In the genomic region with DNA sequence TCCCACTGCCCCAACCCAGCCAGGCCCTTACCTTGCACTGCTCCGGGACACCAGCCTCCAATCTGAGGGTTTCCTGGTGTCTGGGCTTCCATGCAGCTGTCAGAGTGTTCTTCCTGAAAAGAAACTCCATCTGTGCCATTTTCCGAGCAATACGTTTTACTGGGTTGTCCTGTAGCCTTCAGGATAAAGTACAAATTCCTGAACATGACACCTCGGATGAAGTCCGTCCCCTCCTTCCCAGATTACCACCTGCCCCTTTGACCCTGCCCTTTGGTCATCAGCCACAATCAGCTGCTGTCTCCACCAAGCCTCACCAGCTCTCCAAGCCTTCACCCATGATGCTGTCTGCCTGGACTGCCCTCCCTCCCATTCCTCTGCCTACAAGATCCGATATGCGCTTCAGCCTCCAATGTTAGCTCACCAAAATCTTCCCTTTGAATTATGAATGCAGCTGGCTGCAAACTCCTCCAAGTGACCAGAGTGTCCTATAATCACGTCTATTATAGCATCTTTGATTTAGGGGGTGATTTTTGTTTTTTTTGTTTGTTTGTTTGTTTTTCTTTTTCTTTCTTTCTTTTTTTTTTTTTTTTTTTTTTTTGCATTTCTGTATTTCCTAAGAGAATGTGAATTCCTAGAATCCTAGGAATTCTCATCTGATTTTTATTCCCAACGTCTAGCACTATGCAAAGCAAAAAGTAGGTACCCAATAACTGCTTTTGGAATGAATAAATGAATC, we compare ENCODE assay signal across 1 cellular context.
TF ChIP-seq lines count a peak whose summit lies in the region.

No MANE protein-coding gene starts in this region.

TF ChIP-seq in HepG2, 621 proteins besides CTCF, POLR2A, EP300 and RAD21 (continued from another document and continues in another):
- TF ChIP-seq ADNP (CRISPR knock-in tag; IDR thresholded peaks at IDR 0.05) (no peak), XRCC5 (optimal IDR thresholded peaks at IDR 0.05; ENCODE audit: low read length) (peak; percentile 89), MAF1 (CRISPR knock-in tag; IDR thresholded peaks at IDR 0.05; ENCODE audit: borderline replicate concordance) (no peak), ZNF547 (CRISPR knock-in tag; IDR thresholded peaks at IDR 0.05) (no peak; the same call in 1 of the 2 replicates), MEF2D (CRISPR knock-in tag; IDR thresholded peaks at IDR 0.05) (peak; percentile 79), AKAP8 (CRISPR knock-in tag; IDR thresholded peaks at IDR 0.05) (peak; percentile 38; the same call in 1 of the 2 replicates), NR1H2 (CRISPR knock-in tag; IDR thresholded peaks at IDR 0.05; ENCODE audit: borderline replicate concordance, low read depth) (peak; percentile 56; the same call in 1 of the 2 replicates), POLR2AphosphoS5 (IDR thresholded peaks at IDR 0.05; ENCODE audit: low read depth, low read length) (peak; percentile 50; the same call in 1 of the 2 replicates), ZNF746 (CRISPR knock-in tag; IDR thresholded peaks at IDR 0.05) (peak; percentile 83), TSC22D2 (CRISPR knock-in tag; IDR thresholded peaks at IDR 0.05; ENCODE audit: borderline replicate concordance) (no peak), POGZ (CRISPR knock-in tag; IDR thresholded peaks at IDR 0.05) (peak; percentile 86), ZNF850 (CRISPR knock-in tag; conservative IDR thresholded peaks at IDR 0.05) (no peak), ZNF354B (CRISPR knock-in tag; IDR thresholded peaks at IDR 0.05) (no peak), SALL2 (CRISPR knock-in tag; IDR thresholded peaks at IDR 0.05) (no peak), ZNF781 (CRISPR knock-in tag; IDR thresholded peaks at IDR 0.05; ENCODE audit: borderline replicate concordance, not compliant biosample characterization) (no peak), ZNF468 (CRISPR knock-in tag; IDR thresholded peaks at IDR 0.05) (no peak), TP53 (CRISPR knock-in tag; conservative IDR thresholded peaks at IDR 0.05) (no peak), ZNF296 (CRISPR knock-in tag; conservative IDR thresholded peaks at IDR 0.05) (0 out of 2 replicates have a peak, but pooled peaks have one; percentile 31), ZNF33A (CRISPR knock-in tag; IDR thresholded peaks at IDR 0.05; ENCODE audit: borderline replicate concordance) (no peak), ZBTB3 (CRISPR knock-in tag; IDR thresholded peaks at IDR 0.05; ENCODE audit: borderline replicate concordance, low read depth) (0 out of 2 replicates have a peak, but pooled peaks have one; percentile 62), BCL6 (CRISPR knock-in tag; IDR thresholded peaks at IDR 0.05) (peak; percentile 96), ZNF253 (CRISPR knock-in tag; IDR thresholded peaks at IDR 0.05; ENCODE audit: borderline replicate concordance) (no peak), KLF6 (CRISPR knock-in tag; IDR thresholded peaks at IDR 0.05) (peak; percentile 78; the same call in 1 of the 2 replicates), PPARG (CRISPR knock-in tag; conservative IDR thresholded peaks at IDR 0.05) (peak; percentile 69; the same call in 1 of the 2 replicates)
- TF ChIP-seq, protein P1, sequence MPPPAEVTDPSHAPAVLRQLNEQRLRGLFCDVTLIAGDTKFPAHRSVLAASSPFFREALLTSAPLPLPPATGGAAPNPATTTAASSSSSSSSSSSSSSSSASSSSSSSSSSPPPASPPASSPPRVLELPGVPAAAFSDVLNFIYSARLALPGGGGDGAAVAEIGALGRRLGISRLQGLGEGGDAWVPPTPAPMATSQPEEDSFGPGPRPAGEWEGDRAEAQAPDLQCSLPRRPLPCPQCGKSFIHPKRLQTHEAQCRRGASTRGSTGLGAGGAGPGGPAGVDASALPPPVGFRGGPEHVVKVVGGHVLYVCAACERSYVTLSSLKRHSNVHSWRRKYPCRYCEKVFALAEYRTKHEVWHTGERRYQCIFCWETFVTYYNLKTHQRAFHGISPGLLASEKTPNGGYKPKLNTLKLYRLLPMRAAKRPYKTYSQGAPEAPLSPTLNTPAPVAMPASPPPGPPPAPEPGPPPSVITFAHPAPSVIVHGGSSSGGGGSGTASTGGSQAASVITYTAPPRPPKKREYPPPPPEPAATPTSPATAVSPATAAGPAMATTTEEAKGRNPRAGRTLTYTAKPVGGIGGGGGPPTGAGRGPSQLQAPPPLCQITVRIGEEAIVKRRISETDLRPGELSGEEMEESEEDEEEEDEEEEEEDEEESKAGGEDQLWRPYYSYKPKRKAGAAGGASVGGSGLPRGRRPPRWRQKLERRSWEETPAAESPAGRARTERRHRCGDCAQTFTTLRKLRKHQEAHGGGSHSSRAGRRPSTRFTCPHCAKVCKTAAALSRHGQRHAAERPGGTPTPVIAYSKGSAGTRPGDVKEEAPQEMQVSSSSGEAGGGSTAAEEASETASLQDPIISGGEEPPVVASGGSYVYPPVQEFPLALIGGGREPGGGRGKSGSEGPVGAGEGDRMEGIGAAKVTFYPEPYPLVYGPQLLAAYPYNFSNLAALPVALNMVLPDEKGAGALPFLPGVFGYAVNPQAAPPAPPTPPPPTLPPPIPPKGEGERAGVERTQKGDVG (CRISPR knock-in tag; IDR thresholded peaks at IDR 0.05; ENCODE audit: borderline replicate concordance), result peak; percentile 92; the same call in 1 of the 2 replicates
- TF ChIP-seq, protein P2, sequence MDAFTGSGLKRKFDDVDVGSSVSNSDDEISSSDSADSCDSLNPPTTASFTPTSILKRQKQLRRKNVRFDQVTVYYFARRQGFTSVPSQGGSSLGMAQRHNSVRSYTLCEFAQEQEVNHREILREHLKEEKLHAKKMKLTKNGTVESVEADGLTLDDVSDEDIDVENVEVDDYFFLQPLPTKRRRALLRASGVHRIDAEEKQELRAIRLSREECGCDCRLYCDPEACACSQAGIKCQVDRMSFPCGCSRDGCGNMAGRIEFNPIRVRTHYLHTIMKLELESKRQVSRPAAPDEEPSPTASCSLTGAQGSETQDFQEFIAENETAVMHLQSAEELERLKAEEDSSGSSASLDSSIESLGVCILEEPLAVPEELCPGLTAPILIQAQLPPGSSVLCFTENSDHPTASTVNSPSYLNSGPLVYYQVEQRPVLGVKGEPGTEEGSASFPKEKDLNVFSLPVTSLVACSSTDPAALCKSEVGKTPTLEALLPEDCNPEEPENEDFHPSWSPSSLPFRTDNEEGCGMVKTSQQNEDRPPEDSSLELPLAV (CRISPR knock-in tag; conservative IDR thresholded peaks at IDR 0.05; ENCODE audit: low read depth), result no peak
- TF ChIP-seq, protein P3, sequence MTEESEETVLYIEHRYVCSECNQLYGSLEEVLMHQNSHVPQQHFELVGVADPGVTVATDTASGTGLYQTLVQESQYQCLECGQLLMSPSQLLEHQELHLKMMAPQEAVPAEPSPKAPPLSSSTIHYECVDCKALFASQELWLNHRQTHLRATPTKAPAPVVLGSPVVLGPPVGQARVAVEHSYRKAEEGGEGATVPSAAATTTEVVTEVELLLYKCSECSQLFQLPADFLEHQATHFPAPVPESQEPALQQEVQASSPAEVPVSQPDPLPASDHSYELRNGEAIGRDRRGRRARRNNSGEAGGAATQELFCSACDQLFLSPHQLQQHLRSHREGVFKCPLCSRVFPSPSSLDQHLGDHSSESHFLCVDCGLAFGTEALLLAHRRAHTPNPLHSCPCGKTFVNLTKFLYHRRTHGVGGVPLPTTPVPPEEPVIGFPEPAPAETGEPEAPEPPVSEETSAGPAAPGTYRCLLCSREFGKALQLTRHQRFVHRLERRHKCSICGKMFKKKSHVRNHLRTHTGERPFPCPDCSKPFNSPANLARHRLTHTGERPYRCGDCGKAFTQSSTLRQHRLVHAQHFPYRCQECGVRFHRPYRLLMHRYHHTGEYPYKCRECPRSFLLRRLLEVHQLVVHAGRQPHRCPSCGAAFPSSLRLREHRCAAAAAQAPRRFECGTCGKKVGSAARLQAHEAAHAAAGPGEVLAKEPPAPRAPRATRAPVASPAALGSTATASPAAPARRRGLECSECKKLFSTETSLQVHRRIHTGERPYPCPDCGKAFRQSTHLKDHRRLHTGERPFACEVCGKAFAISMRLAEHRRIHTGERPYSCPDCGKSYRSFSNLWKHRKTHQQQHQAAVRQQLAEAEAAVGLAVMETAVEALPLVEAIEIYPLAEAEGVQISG (CRISPR knock-in tag; IDR thresholded peaks at IDR 0.05), result peak; percentile 83
- TF ChIP-seq, protein P4, sequence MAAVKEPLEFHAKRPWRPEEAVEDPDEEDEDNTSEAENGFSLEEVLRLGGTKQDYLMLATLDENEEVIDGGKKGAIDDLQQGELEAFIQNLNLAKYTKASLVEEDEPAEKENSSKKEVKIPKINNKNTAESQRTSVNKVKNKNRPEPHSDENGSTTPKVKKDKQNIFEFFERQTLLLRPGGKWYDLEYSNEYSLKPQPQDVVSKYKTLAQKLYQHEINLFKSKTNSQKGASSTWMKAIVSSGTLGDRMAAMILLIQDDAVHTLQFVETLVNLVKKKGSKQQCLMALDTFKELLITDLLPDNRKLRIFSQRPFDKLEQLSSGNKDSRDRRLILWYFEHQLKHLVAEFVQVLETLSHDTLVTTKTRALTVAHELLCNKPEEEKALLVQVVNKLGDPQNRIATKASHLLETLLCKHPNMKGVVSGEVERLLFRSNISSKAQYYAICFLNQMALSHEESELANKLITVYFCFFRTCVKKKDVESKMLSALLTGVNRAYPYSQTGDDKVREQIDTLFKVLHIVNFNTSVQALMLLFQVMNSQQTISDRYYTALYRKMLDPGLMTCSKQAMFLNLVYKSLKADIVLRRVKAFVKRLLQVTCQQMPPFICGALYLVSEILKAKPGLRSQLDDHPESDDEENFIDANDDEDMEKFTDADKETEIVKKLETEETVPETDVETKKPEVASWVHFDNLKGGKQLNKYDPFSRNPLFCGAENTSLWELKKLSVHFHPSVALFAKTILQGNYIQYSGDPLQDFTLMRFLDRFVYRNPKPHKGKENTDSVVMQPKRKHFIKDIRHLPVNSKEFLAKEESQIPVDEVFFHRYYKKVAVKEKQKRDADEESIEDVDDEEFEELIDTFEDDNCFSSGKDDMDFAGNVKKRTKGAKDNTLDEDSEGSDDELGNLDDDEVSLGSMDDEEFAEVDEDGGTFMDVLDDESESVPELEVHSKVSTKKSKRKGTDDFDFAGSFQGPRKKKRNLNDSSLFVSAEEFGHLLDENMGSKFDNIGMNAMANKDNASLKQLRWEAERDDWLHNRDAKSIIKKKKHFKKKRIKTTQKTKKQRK (IDR thresholded peaks at IDR 0.05; ENCODE audit: low read length), result no peak
- TF ChIP-seq, protein P5, sequence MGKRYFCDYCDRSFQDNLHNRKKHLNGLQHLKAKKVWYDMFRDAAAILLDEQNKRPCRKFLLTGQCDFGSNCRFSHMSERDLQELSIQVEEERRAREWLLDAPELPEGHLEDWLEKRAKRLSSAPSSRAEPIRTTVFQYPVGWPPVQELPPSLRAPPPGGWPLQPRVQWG (CRISPR knock-in tag; IDR thresholded peaks at IDR 0.05; ENCODE audit: borderline replicate concordance, low read depth), result no peak
- TF ChIP-seq, protein P6, sequence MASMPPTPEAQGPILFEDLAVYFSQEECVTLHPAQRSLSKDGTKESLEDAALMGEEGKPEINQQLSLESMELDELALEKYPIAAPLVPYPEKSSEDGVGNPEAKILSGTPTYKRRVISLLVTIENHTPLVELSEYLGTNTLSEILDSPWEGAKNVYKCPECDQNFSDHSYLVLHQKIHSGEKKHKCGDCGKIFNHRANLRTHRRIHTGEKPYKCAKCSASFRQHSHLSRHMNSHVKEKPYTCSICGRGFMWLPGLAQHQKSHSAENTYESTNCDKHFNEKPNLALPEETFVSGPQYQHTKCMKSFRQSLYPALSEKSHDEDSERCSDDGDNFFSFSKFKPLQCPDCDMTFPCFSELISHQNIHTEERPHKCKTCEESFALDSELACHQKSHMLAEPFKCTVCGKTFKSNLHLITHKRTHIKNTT (CRISPR knock-in tag; IDR thresholded peaks at IDR 0.05), result no peak
- TF ChIP-seq, protein P7, sequence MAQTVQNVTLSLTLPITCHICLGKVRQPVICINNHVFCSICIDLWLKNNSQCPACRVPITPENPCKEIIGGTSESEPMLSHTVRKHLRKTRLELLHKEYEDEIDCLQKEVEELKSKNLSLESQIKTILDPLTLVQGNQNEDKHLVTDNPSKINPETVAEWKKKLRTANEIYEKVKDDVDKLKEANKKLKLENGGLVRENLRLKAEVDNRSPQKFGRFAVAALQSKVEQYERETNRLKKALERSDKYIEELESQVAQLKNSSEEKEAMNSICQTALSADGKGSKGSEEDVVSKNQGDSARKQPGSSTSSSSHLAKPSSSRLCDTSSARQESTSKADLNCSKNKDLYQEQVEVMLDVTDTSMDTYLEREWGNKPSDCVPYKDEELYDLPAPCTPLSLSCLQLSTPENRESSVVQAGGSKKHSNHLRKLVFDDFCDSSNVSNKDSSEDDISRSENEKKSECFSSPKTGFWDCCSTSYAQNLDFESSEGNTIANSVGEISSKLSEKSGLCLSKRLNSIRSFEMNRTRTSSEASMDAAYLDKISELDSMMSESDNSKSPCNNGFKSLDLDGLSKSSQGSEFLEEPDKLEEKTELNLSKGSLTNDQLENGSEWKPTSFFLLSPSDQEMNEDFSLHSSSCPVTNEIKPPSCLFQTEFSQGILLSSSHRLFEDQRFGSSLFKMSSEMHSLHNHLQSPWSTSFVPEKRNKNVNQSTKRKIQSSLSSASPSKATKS (CRISPR knock-in tag; IDR thresholded peaks at IDR 0.05), result no peak
- TF ChIP-seq, protein P8, sequence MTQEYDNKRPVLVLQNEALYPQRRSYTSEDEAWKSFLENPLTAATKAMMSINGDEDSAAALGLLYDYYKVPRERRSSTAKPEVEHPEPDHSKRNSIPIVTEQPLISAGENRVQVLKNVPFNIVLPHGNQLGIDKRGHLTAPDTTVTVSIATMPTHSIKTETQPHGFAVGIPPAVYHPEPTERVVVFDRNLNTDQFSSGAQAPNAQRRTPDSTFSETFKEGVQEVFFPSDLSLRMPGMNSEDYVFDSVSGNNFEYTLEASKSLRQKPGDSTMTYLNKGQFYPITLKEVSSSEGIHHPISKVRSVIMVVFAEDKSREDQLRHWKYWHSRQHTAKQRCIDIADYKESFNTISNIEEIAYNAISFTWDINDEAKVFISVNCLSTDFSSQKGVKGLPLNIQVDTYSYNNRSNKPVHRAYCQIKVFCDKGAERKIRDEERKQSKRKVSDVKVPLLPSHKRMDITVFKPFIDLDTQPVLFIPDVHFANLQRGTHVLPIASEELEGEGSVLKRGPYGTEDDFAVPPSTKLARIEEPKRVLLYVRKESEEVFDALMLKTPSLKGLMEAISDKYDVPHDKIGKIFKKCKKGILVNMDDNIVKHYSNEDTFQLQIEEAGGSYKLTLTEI (CRISPR knock-in tag; conservative IDR thresholded peaks at IDR 0.05), result no peak
- TF ChIP-seq, protein P9, sequence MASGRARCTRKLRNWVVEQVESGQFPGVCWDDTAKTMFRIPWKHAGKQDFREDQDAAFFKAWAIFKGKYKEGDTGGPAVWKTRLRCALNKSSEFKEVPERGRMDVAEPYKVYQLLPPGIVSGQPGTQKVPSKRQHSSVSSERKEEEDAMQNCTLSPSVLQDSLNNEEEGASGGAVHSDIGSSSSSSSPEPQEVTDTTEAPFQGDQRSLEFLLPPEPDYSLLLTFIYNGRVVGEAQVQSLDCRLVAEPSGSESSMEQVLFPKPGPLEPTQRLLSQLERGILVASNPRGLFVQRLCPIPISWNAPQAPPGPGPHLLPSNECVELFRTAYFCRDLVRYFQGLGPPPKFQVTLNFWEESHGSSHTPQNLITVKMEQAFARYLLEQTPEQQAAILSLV (CRISPR knock-in tag; IDR thresholded peaks at IDR 0.05; ENCODE audit: borderline replicate concordance), result peak; percentile 84; the same call in 1 of the 2 replicates
- TF ChIP-seq, protein P10, sequence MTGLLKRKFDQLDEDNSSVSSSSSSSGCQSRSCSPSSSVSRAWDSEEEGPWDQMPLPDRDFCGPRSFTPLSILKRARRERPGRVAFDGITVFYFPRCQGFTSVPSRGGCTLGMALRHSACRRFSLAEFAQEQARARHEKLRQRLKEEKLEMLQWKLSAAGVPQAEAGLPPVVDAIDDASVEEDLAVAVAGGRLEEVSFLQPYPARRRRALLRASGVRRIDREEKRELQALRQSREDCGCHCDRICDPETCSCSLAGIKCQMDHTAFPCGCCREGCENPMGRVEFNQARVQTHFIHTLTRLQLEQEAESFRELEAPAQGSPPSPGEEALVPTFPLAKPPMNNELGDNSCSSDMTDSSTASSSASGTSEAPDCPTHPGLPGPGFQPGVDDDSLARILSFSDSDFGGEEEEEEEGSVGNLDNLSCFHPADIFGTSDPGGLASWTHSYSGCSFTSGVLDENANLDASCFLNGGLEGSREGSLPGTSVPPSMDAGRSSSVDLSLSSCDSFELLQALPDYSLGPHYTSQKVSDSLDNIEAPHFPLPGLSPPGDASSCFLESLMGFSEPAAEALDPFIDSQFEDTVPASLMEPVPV (CRISPR knock-in tag; IDR thresholded peaks at IDR 0.05), result 0 out of 2 replicates have a peak, but pooled peaks have one; percentile 59
